In the genomic region with DNA sequence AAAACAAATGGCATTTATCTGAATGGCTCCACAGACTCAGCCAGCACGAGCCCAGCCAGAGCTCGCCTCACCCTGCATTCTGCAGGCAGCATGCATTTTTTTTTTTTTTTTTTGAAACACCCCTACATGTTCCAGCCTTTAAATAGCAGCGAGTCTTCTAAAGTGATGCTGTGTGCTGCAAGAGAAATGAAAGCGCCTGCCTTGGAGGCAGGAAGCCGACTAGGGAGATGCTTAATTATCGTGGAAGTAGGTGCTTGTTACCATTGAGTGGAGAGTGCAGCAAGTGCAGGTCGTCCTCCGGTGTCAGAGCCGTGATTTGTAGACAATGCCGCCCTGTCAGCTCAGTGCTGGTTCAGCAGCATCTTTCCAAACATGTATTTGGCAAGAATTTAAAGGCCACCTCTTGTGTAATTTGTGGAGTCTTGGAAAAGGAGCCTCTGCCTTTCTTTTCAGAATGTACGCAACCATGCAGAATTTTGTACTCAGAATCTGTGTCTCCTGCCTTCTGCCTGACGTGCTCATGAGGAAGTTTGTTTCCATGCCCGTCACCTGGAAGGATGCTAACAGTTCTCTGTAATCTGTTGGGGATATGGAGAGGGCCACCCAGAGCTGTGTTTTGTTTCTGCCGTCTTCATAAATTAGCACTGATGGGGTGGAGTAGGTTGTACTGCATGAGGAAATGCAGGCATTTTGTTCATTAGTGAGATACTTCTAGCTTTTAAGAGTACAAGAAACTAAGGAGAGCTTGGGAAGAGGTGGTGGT, we compare ENCODE assay signal across 9 cellular contexts.
DNase-seq lines count a peak whose midpoint lies in the region; TF ChIP-seq lines count a peak whose summit lies in the region.
"Had no signal": no experiment of that assay in that cellular context is flagged by ENCODE, and none has a peak within 500 bp of the region (broad histone marks: within the 10 kb centered on the region; RNA-seq: fewer than 3 reads in every experiment).

No MANE protein-coding gene starts in this region.

- peaks cover 37% of the 10 kb centered on the region for H3K4me1 Mint-ChIP-seq in nephron
- peaks cover 3 to 10% (median 9%) of the 10 kb centered on the region in 4 donors for H3K4me1 Mint-ChIP-seq in CD4-positive, alpha-beta memory T cell
- H3K4me1 Mint-ChIP-seq in activated CD4-positive, alpha-beta memory T cell treated with anti-CD3 and anti-CD28 coated beads for 36 hours (ENCODE audit: low read depth), result peaks cover 12% of the 10 kb centered on the region

- POLR2A ChIA-PET in CD4-positive, alpha-beta memory T cell (lab: Charles Lee; ENCODE audit: partially characterized antibody), result no interaction called here
- POLR2A ChIA-PET in activated CD4-positive, alpha-beta memory T cell treated with anti-CD3 and anti-CD28 coated beads for 36 hours (lab: Charles Lee), result no interaction called here

- peak overlapping the region; percentile 26 to 71 (median 54) for H3K4me3 ChIP-seq in dorsolateral prefrontal cortex
- no peak overlapping the region for H3K4me3 ChIP-seq in CD4-positive, alpha-beta memory T cell (ENCODE audit: low read length in 2 of 2)

- DNase-seq in A172 (ENCODE audit: low spot score) (peak; percentile 10), NCI-H1105 treated with DMSO at 0.1 percent for 48 hours (lab: John Stamatoyannopoulos, UW) (peak; percentile 56), dorsolateral prefrontal cortex (peak in 9 of 10 donors; percentile 20 to 62 (median 51)), mesenteric fat pad (ENCODE audit: low spot score) (no peak), HPDE6-E6E7 (ENCODE audit: extremely low spot score) (no peak)
- DNase-seq in CD4-positive, alpha-beta memory T cell, result no peak
- DNase-seq in activated CD4-positive, alpha-beta memory T cell treated with anti-CD3 and anti-CD28 coated beads for 36 hours, result no peak

- no peaks in the 10 kb centered on the region for H3K9me3 ChIP-seq in CD4-positive, alpha-beta memory T cell (ENCODE audit: control insufficient read depth in 1 of 2, low read length in 2 of 2)

- TF ChIP-seq CTCF in dorsolateral prefrontal cortex (IDR thresholded peaks at IDR 0.05 in 54 of 56, conservative IDR thresholded peaks at IDR 0.05 in 2 of 56; ENCODE audit: low read depth in 1 of 56, partially characterized antibody in 56 of 56) (peak in 1 of 56 donors; percentile 12), nephron (IDR thresholded peaks at IDR 0.05; ENCODE audit: unreplicated experiment in 3 of 3) (no peak)

- CTCF ChIA-PET in CD4-positive, alpha-beta memory T cell (lab: Charles Lee; ENCODE audit: partially characterized antibody), result interaction anchor here (0.7 kb wide), 1 partner anchor 11 kb away, joined by 3 read pairs; no protein-coding TSS in a partner anchor
- CTCF ChIA-PET in activated CD4-positive, alpha-beta memory T cell treated with anti-CD3 and anti-CD28 coated beads for 36 hours (lab: Charles Lee), result no interaction called here

- intact Hi-C loops in dorsolateral prefrontal cortex (cut with DNase I), result no loop called here
- intact Hi-C loops in CD4-positive, alpha-beta memory T cell (cut with micrococcal nuclease), result no loop called here
- intact Hi-C loops in activated CD4-positive, alpha-beta memory T cell treated with anti-CD3 and anti-CD28 coated beads for 36 hours (cut with micrococcal nuclease), result no loop called here

- H3K4me1 ChIP-seq in CD4-positive, alpha-beta memory T cell (ENCODE audit: insufficient read depth, low read length), result peaks cover 2% of the 10 kb centered on the region

- H3K27ac ChIP-seq in dorsolateral prefrontal cortex, result peak overlapping the region in 58 of 59 donors; percentile 4 to 88 (median 74)
- no peak overlapping the region for H3K27ac ChIP-seq in CD4-positive, alpha-beta memory T cell (ENCODE audit: low read depth, low read length)
- H3K27ac ChIP-seq: RWPE1 had no signal

- no peaks in the 10 kb centered on the region for H3K9me3 Mint-ChIP-seq in nephron
- no peaks in the 10 kb centered on the region for H3K9me3 Mint-ChIP-seq in CD4-positive, alpha-beta memory T cell
- H3K9me3 Mint-ChIP-seq in activated CD4-positive, alpha-beta memory T cell treated with anti-CD3 and anti-CD28 coated beads for 36 hours, result no peaks in the 10 kb centered on the region

- no peaks in the 10 kb centered on the region for H3K36me3 ChIP-seq in CD4-positive, alpha-beta memory T cell (ENCODE audit: insufficient read depth, low read length)

- H3K27me3 ChIP-seq in dorsolateral prefrontal cortex, result no peaks in the 10 kb centered on the region
- H3K27me3 ChIP-seq in CD4-positive, alpha-beta memory T cell (ENCODE audit: insufficient read depth, low read length), result no peaks in the 10 kb centered on the region

- peaks cover 15% of the 10 kb centered on the region for H3K36me3 Mint-ChIP-seq in nephron (ENCODE audit: low read depth)
- H3K36me3 Mint-ChIP-seq in CD4-positive, alpha-beta memory T cell, result peaks cover 12 to 26% of the 10 kb centered on the region in 2 donors
- H3K36me3 Mint-ChIP-seq in activated CD4-positive, alpha-beta memory T cell treated with anti-CD3 and anti-CD28 coated beads for 36 hours, result peaks cover 7% of the 10 kb centered on the region

- H3K27ac Mint-ChIP-seq in nephron, result peak overlapping the region; percentile 4 to 85 (median 64)
- peak overlapping the region in 1 of 7 donors; percentile 37 for H3K27ac Mint-ChIP-seq in CD4-positive, alpha-beta memory T cell
- no peak overlapping the region for H3K27ac Mint-ChIP-seq in activated CD4-positive, alpha-beta memory T cell treated with anti-CD3 and anti-CD28 coated beads for 36 hours

- peak overlapping the region in 2 of 3 experiments; percentile 54 to 72 for H3K4me3 Mint-ChIP-seq in nephron
- no peak overlapping the region for H3K4me3 Mint-ChIP-seq in CD4-positive, alpha-beta memory T cell
- H3K4me3 Mint-ChIP-seq in activated CD4-positive, alpha-beta memory T cell treated with anti-CD3 and anti-CD28 coated beads for 36 hours, result no peak overlapping the region

- no peaks in the 10 kb centered on the region for H3K27me3 Mint-ChIP-seq in nephron (ENCODE audit: low read depth)
- H3K27me3 Mint-ChIP-seq in CD4-positive, alpha-beta memory T cell, result no peaks in the 10 kb centered on the region
- H3K27me3 Mint-ChIP-seq in activated CD4-positive, alpha-beta memory T cell treated with anti-CD3 and anti-CD28 coated beads for 36 hours, result no peaks in the 10 kb centered on the region

Comparison
In these comparisons a context has a peak if more than half of its experiments do, and no peak if none do; other contexts are left out.
1. DNase-seq: peak in A172 (single experiment), NCI-H1105 treated with DMSO at 0.1 percent for 48 hours (single experiment) and dorsolateral prefrontal cortex (9 of 10); none in CD4-positive, alpha-beta memory T cell (0 of 5), mesenteric fat pad (single experiment), HPDE6-E6E7 (single experiment) and activated CD4-positive, alpha-beta memory T cell treated with anti-CD3 and anti-CD28 coated beads for 36 hours (single experiment).
2. H3K4me3 ChIP-seq: peak in dorsolateral prefrontal cortex (59 of 59); none in CD4-positive, alpha-beta memory T cell (0 of 2).
3. H3K4me3 Mint-ChIP-seq: peak in nephron (2 of 3); none in CD4-positive, alpha-beta memory T cell (0 of 8) and activated CD4-positive, alpha-beta memory T cell treated with anti-CD3 and anti-CD28 coated beads for 36 hours (single experiment).